In genomic region chr20:47274449-47275108, GRCh38 we compare ENCODE assay signal across 1 cellular context.
TF ChIP-seq lines count a peak whose summit lies in the region.

No MANE protein-coding gene starts in this region.

TF ChIP-seq in GM12878, 131 proteins besides CTCF, POLR2A, EP300 and RAD21 (continued from another document):
- TF ChIP-seq BMI1 (IDR thresholded peaks at IDR 0.05; ENCODE audit: borderline replicate concordance), result no peak
- no peak for TF ChIP-seq FOS (IDR thresholded peaks at IDR 0.05; ENCODE audit: borderline replicate concordance, extremely low read depth, insufficient read length)
- TF ChIP-seq, protein P1, sequence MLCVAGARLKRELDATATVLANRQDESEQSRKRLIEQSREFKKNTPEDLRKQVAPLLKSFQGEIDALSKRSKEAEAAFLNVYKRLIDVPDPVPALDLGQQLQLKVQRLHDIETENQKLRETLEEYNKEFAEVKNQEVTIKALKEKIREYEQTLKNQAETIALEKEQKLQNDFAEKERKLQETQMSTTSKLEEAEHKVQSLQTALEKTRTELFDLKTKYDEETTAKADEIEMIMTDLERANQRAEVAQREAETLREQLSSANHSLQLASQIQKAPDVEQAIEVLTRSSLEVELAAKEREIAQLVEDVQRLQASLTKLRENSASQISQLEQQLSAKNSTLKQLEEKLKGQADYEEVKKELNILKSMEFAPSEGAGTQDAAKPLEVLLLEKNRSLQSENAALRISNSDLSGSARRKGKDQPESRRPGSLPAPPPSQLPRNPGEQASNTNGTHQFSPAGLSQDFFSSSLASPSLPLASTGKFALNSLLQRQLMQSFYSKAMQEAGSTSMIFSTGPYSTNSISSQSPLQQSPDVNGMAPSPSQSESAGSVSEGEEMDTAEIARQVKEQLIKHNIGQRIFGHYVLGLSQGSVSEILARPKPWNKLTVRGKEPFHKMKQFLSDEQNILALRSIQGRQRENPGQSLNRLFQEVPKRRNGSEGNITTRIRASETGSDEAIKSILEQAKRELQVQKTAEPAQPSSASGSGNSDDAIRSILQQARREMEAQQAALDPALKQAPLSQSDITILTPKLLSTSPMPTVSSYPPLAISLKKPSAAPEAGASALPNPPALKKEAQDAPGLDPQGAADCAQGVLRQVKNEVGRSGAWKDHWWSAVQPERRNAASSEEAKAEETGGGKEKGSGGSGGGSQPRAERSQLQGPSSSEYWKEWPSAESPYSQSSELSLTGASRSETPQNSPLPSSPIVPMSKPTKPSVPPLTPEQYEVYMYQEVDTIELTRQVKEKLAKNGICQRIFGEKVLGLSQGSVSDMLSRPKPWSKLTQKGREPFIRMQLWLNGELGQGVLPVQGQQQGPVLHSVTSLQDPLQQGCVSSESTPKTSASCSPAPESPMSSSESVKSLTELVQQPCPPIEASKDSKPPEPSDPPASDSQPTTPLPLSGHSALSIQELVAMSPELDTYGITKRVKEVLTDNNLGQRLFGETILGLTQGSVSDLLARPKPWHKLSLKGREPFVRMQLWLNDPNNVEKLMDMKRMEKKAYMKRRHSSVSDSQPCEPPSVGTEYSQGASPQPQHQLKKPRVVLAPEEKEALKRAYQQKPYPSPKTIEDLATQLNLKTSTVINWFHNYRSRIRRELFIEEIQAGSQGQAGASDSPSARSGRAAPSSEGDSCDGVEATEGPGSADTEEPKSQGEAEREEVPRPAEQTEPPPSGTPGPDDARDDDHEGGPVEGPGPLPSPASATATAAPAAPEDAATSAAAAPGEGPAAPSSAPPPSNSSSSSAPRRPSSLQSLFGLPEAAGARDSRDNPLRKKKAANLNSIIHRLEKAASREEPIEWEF (IDR thresholded peaks at IDR 0.05; ENCODE audit: insufficient replicate concordance, low read depth, low read length), result peak; percentile 10
- peak; percentile 58; the same call in 1 of the 2 replicates for TF ChIP-seq PAX5 (IDR thresholded peaks at IDR 0.05; ENCODE audit: borderline replicate concordance, low read depth, low read length)
- TF ChIP-seq CBX5 (IDR thresholded peaks at IDR 0.05; ENCODE audit: low read depth), result peak; percentile 78; the same call in 1 of the 2 replicates
- TF ChIP-seq ZBTB40 (IDR thresholded peaks at IDR 0.05; ENCODE audit: borderline replicate concordance), result no peak
- peak; percentile 84; the same call in 1 of the 2 replicates for TF ChIP-seq BACH1 (IDR thresholded peaks at IDR 0.05; ENCODE audit: borderline replicate concordance)
- no peak for TF ChIP-seq MXI1 (IDR thresholded peaks at IDR 0.05; ENCODE audit: low read depth, low read length)
- peak; percentile 86 for TF ChIP-seq BCL11A (IDR thresholded peaks at IDR 0.05; ENCODE audit: low read depth, low read length)
- no peak for TF ChIP-seq FOXK2 (IDR thresholded peaks at IDR 0.05)
- TF ChIP-seq, protein P2, sequence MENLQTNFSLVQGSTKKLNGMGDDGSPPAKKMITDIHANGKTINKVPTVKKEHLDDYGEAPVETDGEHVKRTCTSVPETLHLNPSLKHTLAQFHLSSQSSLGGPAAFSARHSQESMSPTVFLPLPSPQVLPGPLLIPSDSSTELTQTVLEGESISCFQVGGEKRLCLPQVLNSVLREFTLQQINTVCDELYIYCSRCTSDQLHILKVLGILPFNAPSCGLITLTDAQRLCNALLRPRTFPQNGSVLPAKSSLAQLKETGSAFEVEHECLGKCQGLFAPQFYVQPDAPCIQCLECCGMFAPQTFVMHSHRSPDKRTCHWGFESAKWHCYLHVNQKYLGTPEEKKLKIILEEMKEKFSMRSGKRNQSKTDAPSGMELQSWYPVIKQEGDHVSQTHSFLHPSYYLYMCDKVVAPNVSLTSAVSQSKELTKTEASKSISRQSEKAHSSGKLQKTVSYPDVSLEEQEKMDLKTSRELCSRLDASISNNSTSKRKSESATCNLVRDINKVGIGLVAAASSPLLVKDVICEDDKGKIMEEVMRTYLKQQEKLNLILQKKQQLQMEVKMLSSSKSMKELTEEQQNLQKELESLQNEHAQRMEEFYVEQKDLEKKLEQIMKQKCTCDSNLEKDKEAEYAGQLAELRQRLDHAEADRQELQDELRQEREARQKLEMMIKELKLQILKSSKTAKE (IDR thresholded peaks at IDR 0.05; ENCODE audit: low read depth, poor library complexity, severe bottlenecking), result peak; percentile 99
- TF ChIP-seq SIN3A (IDR thresholded peaks at IDR 0.05; ENCODE audit: low read depth, low read length), result no peak
- no peak for TF ChIP-seq MAX (IDR thresholded peaks at IDR 0.05; ENCODE audit: low read depth, low read length)
- no peak for TF ChIP-seq ZZZ3 (IDR thresholded peaks at IDR 0.05; ENCODE audit: control insufficient read depth, insufficient read length, low read depth)
- no peak for TF ChIP-seq PRDM15 (CRISPR knock-in tag; IDR thresholded peaks at IDR 0.05)
- peak in 1 of 2 experiments; percentile 67; a peak in 1 of 4 replicates for TF ChIP-seq CEBPB (IDR thresholded peaks at IDR 0.05; ENCODE audit: borderline replicate concordance in 1 of 2, low read depth in 2 of 2, low read length in 2 of 2)
- peak; percentile 46; the same call in 1 of the 2 replicates for TF ChIP-seq STAT3 (IDR thresholded peaks at IDR 0.05; ENCODE audit: low read depth, low read length)
- no peak for TF ChIP-seq TAF1 (IDR thresholded peaks at IDR 0.05; ENCODE audit: borderline replicate concordance, low read depth, low read length)
- no peak for TF ChIP-seq CHD1 (IDR thresholded peaks at IDR 0.05; ENCODE audit: low read depth, low read length)
- TF ChIP-seq MEF2B (IDR thresholded peaks at IDR 0.05; ENCODE audit: partially characterized antibody, poor library complexity, severe bottlenecking), result peak; percentile 49
- no peak for TF ChIP-seq STAT1 (conservative IDR thresholded peaks at IDR 0.05)
- peak; percentile 97 for TF ChIP-seq RUNX3 (IDR thresholded peaks at IDR 0.05; ENCODE audit: low read length)
- TF ChIP-seq, protein P3, sequence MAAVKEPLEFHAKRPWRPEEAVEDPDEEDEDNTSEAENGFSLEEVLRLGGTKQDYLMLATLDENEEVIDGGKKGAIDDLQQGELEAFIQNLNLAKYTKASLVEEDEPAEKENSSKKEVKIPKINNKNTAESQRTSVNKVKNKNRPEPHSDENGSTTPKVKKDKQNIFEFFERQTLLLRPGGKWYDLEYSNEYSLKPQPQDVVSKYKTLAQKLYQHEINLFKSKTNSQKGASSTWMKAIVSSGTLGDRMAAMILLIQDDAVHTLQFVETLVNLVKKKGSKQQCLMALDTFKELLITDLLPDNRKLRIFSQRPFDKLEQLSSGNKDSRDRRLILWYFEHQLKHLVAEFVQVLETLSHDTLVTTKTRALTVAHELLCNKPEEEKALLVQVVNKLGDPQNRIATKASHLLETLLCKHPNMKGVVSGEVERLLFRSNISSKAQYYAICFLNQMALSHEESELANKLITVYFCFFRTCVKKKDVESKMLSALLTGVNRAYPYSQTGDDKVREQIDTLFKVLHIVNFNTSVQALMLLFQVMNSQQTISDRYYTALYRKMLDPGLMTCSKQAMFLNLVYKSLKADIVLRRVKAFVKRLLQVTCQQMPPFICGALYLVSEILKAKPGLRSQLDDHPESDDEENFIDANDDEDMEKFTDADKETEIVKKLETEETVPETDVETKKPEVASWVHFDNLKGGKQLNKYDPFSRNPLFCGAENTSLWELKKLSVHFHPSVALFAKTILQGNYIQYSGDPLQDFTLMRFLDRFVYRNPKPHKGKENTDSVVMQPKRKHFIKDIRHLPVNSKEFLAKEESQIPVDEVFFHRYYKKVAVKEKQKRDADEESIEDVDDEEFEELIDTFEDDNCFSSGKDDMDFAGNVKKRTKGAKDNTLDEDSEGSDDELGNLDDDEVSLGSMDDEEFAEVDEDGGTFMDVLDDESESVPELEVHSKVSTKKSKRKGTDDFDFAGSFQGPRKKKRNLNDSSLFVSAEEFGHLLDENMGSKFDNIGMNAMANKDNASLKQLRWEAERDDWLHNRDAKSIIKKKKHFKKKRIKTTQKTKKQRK (IDR thresholded peaks at IDR 0.05; ENCODE audit: low read depth, low read length), result no peak
- no peak for TF ChIP-seq WRNIP1 (IDR thresholded peaks at IDR 0.05; ENCODE audit: borderline replicate concordance, low read depth, low read length)
